ENCODE assay signal across 1 cellular context in genomic region chr20:62806383-62807050, GRCh38.
TF ChIP-seq lines count a peak whose summit lies in the region.

No MANE protein-coding gene starts in this region.

TF ChIP-seq in HepG2, 621 proteins besides CTCF, POLR2A, EP300 and RAD21 (continues in another document):
- TF ChIP-seq ZNF33B (CRISPR knock-in tag; IDR thresholded peaks at IDR 0.05) (peak; percentile 10; the same call in 1 of the 2 replicates), ATF7-NPFF (CRISPR knock-in tag; IDR thresholded peaks at IDR 0.05; ENCODE audit: low read depth) (0 out of 2 replicates have a peak, but pooled peaks have one; percentile 29), NCOA1 (CRISPR knock-in tag; IDR thresholded peaks at IDR 0.05) (peak; percentile 77), ZNF780A (CRISPR knock-in tag; IDR thresholded peaks at IDR 0.05) (0 out of 2 replicates have a peak, but pooled peaks have one; percentile 52), ZNF225 (CRISPR knock-in tag; IDR thresholded peaks at IDR 0.05) (peak; percentile 41; the same call in 1 of the 2 replicates), SSRP1 (CRISPR knock-in tag; IDR thresholded peaks at IDR 0.05) (0 out of 2 replicates have a peak, but pooled peaks have one; percentile 11), THAP7 (CRISPR knock-in tag; IDR thresholded peaks at IDR 0.05) (0 out of 2 replicates have a peak, but pooled peaks have one; percentile 5), HIVEP1 (CRISPR knock-in tag; IDR thresholded peaks at IDR 0.05) (peak; percentile 47; the same call in 1 of the 2 replicates), ZHX1 (CRISPR knock-in tag; IDR thresholded peaks at IDR 0.05; ENCODE audit: low read depth) (no peak), ZNF614 (CRISPR knock-in tag; IDR thresholded peaks at IDR 0.05; ENCODE audit: borderline replicate concordance) (no peak), ZC3H13 (CRISPR knock-in tag; IDR thresholded peaks at IDR 0.05) (peak; percentile 84), ZC3H4 (CRISPR knock-in tag; IDR thresholded peaks at IDR 0.05; ENCODE audit: borderline replicate concordance) (0 out of 2 replicates have a peak, but pooled peaks have one; percentile 3), MTF2 (CRISPR knock-in tag; IDR thresholded peaks at IDR 0.05; ENCODE audit: borderline replicate concordance) (0 out of 2 replicates have a peak, but pooled peaks have one; percentile 86), XRCC5 (optimal IDR thresholded peaks at IDR 0.05; ENCODE audit: low read length) (no peak), NR0B2 (CRISPR knock-in tag; IDR thresholded peaks at IDR 0.05) (0 out of 2 replicates have a peak, but pooled peaks have one; percentile 11), TBX2 (CRISPR knock-in tag; IDR thresholded peaks at IDR 0.05; ENCODE audit: borderline replicate concordance) (no peak; the same call in 1 of the 2 replicates), CHCHD3 (CRISPR knock-in tag; IDR thresholded peaks at IDR 0.05) (0 out of 2 replicates have a peak, but pooled peaks have one; percentile 73), JUN (CRISPR knock-in tag; IDR thresholded peaks at IDR 0.05) (peak; percentile 10; the same call in 1 of the 2 replicates), EEA1 (CRISPR knock-in tag; IDR thresholded peaks at IDR 0.05; ENCODE audit: borderline replicate concordance) (no peak), ARNTL (CRISPR knock-in tag; IDR thresholded peaks at IDR 0.05) (peak; percentile 17; the same call in 1 of the 2 replicates), MTERF4 (CRISPR knock-in tag; IDR thresholded peaks at IDR 0.05) (peak; percentile 78), ZNF446 (CRISPR knock-in tag; IDR thresholded peaks at IDR 0.05) (peak; percentile 26; the same call in 1 of the 2 replicates), NONO (IDR thresholded peaks at IDR 0.05) (no peak), NONO (CRISPR knock-in tag; conservative IDR thresholded peaks at IDR 0.05) (peak; percentile 34; the same call in 1 of the 2 replicates), RBM22 (optimal IDR thresholded peaks at IDR 0.05; ENCODE audit: low read length) (no peak), ZNF563 (CRISPR knock-in tag; IDR thresholded peaks at IDR 0.05) (peak; percentile 5; the same call in 1 of the 2 replicates), ZNF230 (CRISPR knock-in tag; IDR thresholded peaks at IDR 0.05) (0 out of 2 replicates have a peak, but pooled peaks have one; percentile 5), ZNF101 (CRISPR knock-in tag; IDR thresholded peaks at IDR 0.05; ENCODE audit: borderline replicate concordance, low read depth) (0 out of 2 replicates have a peak, but pooled peaks have one; percentile 38), ZNF441 (CRISPR knock-in tag; IDR thresholded peaks at IDR 0.05; ENCODE audit: borderline replicate concordance) (peak; percentile 5; the same call in 1 of the 2 replicates), ZNF850 (CRISPR knock-in tag; conservative IDR thresholded peaks at IDR 0.05) (0 out of 2 replicates have a peak, but pooled peaks have one; percentile 67), ZNF30 (CRISPR knock-in tag; IDR thresholded peaks at IDR 0.05) (peak; percentile 72; the same call in 1 of the 2 replicates), ZNF713 (CRISPR knock-in tag; IDR thresholded peaks at IDR 0.05) (no peak), RBAK (CRISPR knock-in tag; IDR thresholded peaks at IDR 0.05) (0 out of 2 replicates have a peak, but pooled peaks have one; percentile 51), ZNF883 (CRISPR knock-in tag; IDR thresholded peaks at IDR 0.05; ENCODE audit: not compliant biosample characterization) (peak; percentile 38)
- TF ChIP-seq, protein P1, sequence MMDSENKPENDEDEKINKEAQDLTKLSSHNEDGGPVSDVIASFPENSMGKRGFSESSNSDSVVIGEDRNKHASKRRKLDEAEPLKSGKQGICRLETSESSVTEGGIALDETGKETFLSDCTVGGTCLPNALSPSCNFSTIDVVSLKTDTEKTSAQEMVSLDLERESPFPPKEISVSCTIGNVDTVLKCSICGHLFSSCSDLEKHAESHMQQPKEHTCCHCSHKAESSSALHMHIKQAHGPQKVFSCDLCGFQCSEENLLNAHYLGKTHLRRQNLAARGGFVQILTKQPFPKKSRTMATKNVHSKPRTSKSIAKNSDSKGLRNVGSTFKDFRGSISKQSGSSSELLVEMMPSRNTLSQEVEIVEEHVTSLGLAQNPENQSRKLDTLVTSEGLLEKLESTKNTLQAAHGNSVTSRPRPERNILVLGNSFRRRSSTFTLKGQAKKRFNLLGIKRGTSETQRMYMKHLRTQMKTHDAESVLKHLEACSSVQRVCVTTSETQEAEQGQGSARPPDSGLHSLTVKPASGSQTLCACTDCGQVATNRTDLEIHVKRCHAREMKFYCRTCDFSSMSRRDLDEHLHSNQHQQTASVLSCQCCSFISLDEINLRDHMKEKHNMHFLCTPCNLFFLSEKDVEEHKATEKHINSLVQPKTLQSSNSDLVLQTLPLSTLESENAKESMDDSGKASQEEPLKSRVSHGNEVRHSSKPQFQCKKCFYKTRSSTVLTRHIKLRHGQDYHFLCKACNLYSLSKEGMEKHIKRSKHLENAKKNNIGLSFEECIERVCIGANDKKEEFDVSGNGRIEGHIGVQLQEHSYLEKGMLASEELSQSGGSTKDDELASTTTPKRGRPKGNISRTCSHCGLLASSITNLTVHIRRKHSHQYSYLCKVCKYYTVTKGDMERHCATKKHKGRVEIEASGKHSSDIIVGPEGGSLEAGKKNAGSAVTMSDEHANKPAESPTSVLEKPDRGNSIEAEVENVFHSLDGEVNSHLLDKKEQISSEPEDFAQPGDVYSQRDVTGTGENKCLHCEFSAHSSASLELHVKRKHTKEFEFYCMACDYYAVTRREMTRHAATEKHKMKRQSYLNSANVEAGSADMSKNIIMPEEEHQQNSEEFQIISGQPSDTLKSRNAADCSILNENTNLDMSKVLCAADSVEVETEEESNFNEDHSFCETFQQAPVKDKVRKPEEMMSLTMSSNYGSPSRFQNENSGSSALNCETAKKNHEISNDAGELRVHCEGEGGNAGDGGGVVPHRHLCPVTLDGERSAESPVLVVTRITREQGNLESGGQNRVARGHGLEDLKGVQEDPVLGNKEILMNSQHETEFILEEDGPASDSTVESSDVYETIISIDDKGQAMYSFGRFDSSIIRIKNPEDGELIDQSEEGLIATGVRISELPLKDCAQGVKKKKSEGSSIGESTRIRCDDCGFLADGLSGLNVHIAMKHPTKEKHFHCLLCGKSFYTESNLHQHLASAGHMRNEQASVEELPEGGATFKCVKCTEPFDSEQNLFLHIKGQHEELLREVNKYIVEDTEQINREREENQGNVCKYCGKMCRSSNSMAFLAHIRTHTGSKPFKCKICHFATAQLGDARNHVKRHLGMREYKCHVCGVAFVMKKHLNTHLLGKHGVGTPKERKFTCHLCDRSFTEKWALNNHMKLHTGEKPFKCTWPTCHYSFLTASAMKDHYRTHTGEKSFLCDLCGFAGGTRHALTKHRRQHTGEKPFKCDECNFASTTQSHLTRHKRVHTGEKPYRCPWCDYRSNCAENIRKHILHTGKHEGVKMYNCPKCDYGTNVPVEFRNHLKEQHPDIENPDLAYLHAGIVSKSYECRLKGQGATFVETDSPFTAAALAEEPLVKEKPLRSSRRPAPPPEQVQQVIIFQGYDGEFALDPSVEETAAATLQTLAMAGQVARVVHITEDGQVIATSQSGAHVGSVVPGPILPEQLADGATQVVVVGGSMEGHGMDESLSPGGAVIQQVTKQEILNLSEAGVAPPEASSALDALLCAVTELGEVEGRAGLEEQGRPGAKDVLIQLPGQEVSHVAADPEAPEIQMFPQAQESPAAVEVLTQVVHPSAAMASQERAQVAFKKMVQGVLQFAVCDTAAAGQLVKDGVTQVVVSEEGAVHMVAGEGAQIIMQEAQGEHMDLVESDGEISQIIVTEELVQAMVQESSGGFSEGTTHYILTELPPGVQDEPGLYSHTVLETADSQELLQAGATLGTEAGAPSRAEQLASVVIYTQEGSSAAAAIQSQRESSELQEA (CRISPR knock-in tag; IDR thresholded peaks at IDR 0.05; ENCODE audit: not compliant biosample characterization), result peak; percentile 72
- TF ChIP-seq, protein P2, sequence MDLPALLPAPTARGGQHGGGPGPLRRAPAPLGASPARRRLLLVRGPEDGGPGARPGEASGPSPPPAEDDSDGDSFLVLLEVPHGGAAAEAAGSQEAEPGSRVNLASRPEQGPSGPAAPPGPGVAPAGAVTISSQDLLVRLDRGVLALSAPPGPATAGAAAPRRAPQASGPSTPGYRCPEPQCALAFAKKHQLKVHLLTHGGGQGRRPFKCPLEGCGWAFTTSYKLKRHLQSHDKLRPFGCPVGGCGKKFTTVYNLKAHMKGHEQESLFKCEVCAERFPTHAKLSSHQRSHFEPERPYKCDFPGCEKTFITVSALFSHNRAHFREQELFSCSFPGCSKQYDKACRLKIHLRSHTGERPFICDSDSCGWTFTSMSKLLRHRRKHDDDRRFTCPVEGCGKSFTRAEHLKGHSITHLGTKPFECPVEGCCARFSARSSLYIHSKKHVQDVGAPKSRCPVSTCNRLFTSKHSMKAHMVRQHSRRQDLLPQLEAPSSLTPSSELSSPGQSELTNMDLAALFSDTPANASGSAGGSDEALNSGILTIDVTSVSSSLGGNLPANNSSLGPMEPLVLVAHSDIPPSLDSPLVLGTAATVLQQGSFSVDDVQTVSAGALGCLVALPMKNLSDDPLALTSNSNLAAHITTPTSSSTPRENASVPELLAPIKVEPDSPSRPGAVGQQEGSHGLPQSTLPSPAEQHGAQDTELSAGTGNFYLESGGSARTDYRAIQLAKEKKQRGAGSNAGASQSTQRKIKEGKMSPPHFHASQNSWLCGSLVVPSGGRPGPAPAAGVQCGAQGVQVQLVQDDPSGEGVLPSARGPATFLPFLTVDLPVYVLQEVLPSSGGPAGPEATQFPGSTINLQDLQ (CRISPR knock-in tag; IDR thresholded peaks at IDR 0.05), result 0 out of 2 replicates have a peak, but pooled peaks have one; percentile 35
- TF ChIP-seq, protein P3, sequence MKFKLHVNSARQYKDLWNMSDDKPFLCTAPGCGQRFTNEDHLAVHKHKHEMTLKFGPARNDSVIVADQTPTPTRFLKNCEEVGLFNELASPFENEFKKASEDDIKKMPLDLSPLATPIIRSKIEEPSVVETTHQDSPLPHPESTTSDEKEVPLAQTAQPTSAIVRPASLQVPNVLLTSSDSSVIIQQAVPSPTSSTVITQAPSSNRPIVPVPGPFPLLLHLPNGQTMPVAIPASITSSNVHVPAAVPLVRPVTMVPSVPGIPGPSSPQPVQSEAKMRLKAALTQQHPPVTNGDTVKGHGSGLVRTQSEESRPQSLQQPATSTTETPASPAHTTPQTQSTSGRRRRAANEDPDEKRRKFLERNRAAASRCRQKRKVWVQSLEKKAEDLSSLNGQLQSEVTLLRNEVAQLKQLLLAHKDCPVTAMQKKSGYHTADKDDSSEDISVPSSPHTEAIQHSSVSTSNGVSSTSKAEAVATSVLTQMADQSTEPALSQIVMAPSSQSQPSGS (CRISPR knock-in tag; IDR thresholded peaks at IDR 0.05), result no peak
- TF ChIP-seq, protein P4, sequence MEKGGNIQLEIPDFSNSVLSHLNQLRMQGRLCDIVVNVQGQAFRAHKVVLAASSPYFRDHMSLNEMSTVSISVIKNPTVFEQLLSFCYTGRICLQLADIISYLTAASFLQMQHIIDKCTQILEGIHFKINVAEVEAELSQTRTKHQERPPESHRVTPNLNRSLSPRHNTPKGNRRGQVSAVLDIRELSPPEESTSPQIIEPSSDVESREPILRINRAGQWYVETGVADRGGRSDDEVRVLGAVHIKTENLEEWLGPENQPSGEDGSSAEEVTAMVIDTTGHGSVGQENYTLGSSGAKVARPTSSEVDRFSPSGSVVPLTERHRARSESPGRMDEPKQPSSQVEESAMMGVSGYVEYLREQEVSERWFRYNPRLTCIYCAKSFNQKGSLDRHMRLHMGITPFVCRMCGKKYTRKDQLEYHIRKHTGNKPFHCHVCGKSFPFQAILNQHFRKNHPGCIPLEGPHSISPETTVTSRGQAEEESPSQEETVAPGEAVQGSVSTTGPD (CRISPR knock-in tag; IDR thresholded peaks at IDR 0.05), result 0 out of 2 replicates have a peak, but pooled peaks have one; percentile 17
